21 cellular contexts compared by ENCODE assay signal in genomic region chr6:101129851-101130250, GRCh38.
DNase-seq lines count a peak whose midpoint lies in the region; ATAC-seq and TF ChIP-seq lines count a peak whose summit lies in the region.
"Had no signal": no experiment of that assay in that cellular context is flagged by ENCODE, and none has a peak within 500 bp of the region (broad histone marks: within the 10 kb centered on the region; RNA-seq: fewer than 3 reads in every experiment).

No MANE protein-coding gene starts in this region.

- intact Hi-C loops in PC-3 (cut with micrococcal nuclease) (no loop called here), sciatic nerve (cut with DNase I) (no loop called here)

- H3K4me2 ChIP-seq in PC-3 (ENCODE audit: low read length), result no peak overlapping the region
- H3K4me2 ChIP-seq: BLaER1 had no signal

- POLR2A ChIA-PET in PC-3 (lab: Charles Lee; ENCODE audit: unreplicated experiment), result no interaction called here

- H3K79me2 ChIP-seq in PC-3 (ENCODE audit: low read length), result no peaks in the 10 kb centered on the region

- H3K36me3 Mint-ChIP-seq in stimulated activated memory B cell treated with anti-CD40 and anti-IgM and Interleukin-4, amounts not matched to agents 10 μg/mL and 1 μg/mL and 100 μg/mL, for 72 hours, result no peaks in the 10 kb centered on the region
- H3K36me3 Mint-ChIP-seq: CD4-positive, CD25-positive, alpha-beta regulatory T cell; CD8-positive, alpha-beta T cell had no signal

- H3K9me2 ChIP-seq in PC-3 (replicated peaks; ENCODE audit: low read length), result no peaks in the 10 kb centered on the region

- no peaks in the 10 kb centered on the region for H3K9me3 ChIP-seq in PC-3 (ENCODE audit: low read length)
- H3K9me3 ChIP-seq: BLaER1 had no signal

- peak; percentile 76 for ATAC-seq in PC-3
- ATAC-seq in stimulated activated memory B cell treated with anti-CD40 and anti-IgM and Interleukin-4, amounts not matched to agents 10 μg/mL and 1 μg/mL and 100 μg/mL, for 72 hours, result no peak
- no peak for ATAC-seq in sciatic nerve
- ATAC-seq: CD8-positive, alpha-beta T cell; GM12878 had no signal

- H3K4me1 ChIP-seq in PC-3 (ENCODE audit: insufficient read depth, low read length), result no peaks in the 10 kb centered on the region
- H3K4me1 ChIP-seq: BLaER1 had no signal

- H3K36me3 ChIP-seq in PC-3 (ENCODE audit: low read depth, low read length), result no peaks in the 10 kb centered on the region
- H3K36me3 ChIP-seq: BLaER1 had no signal

- H3K27me3 Mint-ChIP-seq in stimulated activated memory B cell treated with anti-CD40 and anti-IgM and Interleukin-4, amounts not matched to agents 10 μg/mL and 1 μg/mL and 100 μg/mL, for 72 hours, result no peaks in the 10 kb centered on the region
- H3K27me3 Mint-ChIP-seq: B cell; CD4-positive, CD25-positive, alpha-beta regulatory T cell had no signal

- H3K4me1 Mint-ChIP-seq in stimulated activated memory B cell treated with anti-CD40 and anti-IgM and Interleukin-4, amounts not matched to agents 10 μg/mL and 1 μg/mL and 100 μg/mL, for 72 hours, result no peaks in the 10 kb centered on the region
- H3K4me1 Mint-ChIP-seq: B cell; CD4-positive, CD25-positive, alpha-beta regulatory T cell had no signal

- BruUV-seq in PC-3 (replicated peaks; lab: Mats Ljungman, UMichigan), result no TSS peak

- H3K27ac Mint-ChIP-seq in stimulated activated memory B cell treated with anti-CD40 and anti-IgM and Interleukin-4, amounts not matched to agents 10 μg/mL and 1 μg/mL and 100 μg/mL, for 72 hours, result no peak overlapping the region
- H3K27ac Mint-ChIP-seq: B cell; CD4-positive, CD25-positive, alpha-beta regulatory T cell; CD8-positive, alpha-beta T cell had no signal

- peak; percentile 30 to 38 for DNase-seq in NCI-H526 (lab: John Stamatoyannopoulos, UW)
- DNase-seq in NCI-H526 treated with DMSO at 0.1 percent for 48 hours (lab: John Stamatoyannopoulos, UW), result no peak
- DNase-seq in PC-3, result peak; percentile 19
- peak; percentile 26 for DNase-seq in epidermal melanocyte (ENCODE audit: insufficient read length, low spot score)
- no peak for DNase-seq in sciatic nerve (ENCODE audit: low spot score)
- no peak for DNase-seq in cortex of kidney (lab: John Stamatoyannopoulos, UW)
- DNase-seq: CD4-positive, CD25-positive, alpha-beta regulatory T cell; CD8-positive, alpha-beta T cell; DMS 273 treated with DMSO at 0.1 percent for 48 hours; DMS79; EL; GDM1; GM23248; H7; HCEC 1CT had no signal

- no peaks in the 10 kb centered on the region for H3F3A ChIP-seq in PC-3 (ENCODE audit: low read length, unreplicated experiment)

- no peak overlapping the region for H3K27ac ChIP-seq in PC-3 (ENCODE audit: low read length)
- H3K27ac ChIP-seq: 22Rv1, BLaER1, C4-2B, GM23248 had no signal

- no peaks in the 10 kb centered on the region for H3K27me3 ChIP-seq in PC-3 (ENCODE audit: low read length)
- H3K27me3 ChIP-seq: BLaER1 had no signal

- no peaks in the 10 kb centered on the region for H3K9me3 Mint-ChIP-seq in stimulated activated memory B cell treated with anti-CD40 and anti-IgM and Interleukin-4, amounts not matched to agents 10 μg/mL and 1 μg/mL and 100 μg/mL, for 72 hours

- no peak overlapping the region for H3K4me3 Mint-ChIP-seq in stimulated activated memory B cell treated with anti-CD40 and anti-IgM and Interleukin-4, amounts not matched to agents 10 μg/mL and 1 μg/mL and 100 μg/mL, for 72 hours
- H3K4me3 Mint-ChIP-seq: B cell; CD4-positive, CD25-positive, alpha-beta regulatory T cell; CD8-positive, alpha-beta T cell had no signal

- no peak for TF ChIP-seq CTCF in PC-3 (conservative IDR thresholded peaks at IDR 0.05; ENCODE audit: low read depth, low read length)

- no peak overlapping the region for H3K4me3 ChIP-seq in PC-3 (ENCODE audit: low read length)
- H3K4me3 ChIP-seq: BLaER1, GM12878, GM23248 had no signal

- H2AFZ ChIP-seq in PC-3 (ENCODE audit: low read length), result no peak overlapping the region
- H2AFZ ChIP-seq: GM23248 had no signal

- CTCF ChIA-PET in PC-3 (lab: Charles Lee), result no interaction called here

- no peak overlapping the region for H3K9ac ChIP-seq in PC-3 (ENCODE audit: low read length)
- H3K9ac ChIP-seq: BLaER1, GM23248 had no signal

- H4K20me1 ChIP-seq in PC-3 (ENCODE audit: low read length), result no peaks in the 10 kb centered on the region
- H4K20me1 ChIP-seq: BLaER1 had no signal

Comparison
In these comparisons a context has a peak if more than half of its experiments do, and no peak if none do; other contexts are left out.
1. DNase-seq: peak in NCI-H526 (2 of 2), PC-3 (single experiment) and epidermal melanocyte (single experiment); none in NCI-H526 treated with DMSO at 0.1 percent for 48 hours (single experiment), sciatic nerve (single experiment) and cortex of kidney (single experiment).